10 cellular contexts compared by ENCODE assay signal in genomic region chr20:22584630-22584921, GRCh38. TPM values are rescaled to one million over a fixed set of nuclear protein-coding genes. Genes with fewer than 3 reads are reported as not detected.
DNase-seq lines count a peak whose midpoint lies in the region; ATAC-seq and TF ChIP-seq lines count a peak whose summit lies in the region.
"Had no signal": no experiment of that assay in that cellular context is flagged by ENCODE, and none has a peak within 500 bp of the region (broad histone marks: within the 10 kb centered on the region; RNA-seq: fewer than 3 reads in every experiment).

No MANE protein-coding gene starts in this region.

- H3K4me3 ChIP-seq in mesendoderm (ENCODE audit: low read length) = no peak overlapping the region
- H3K4me3 ChIP-seq: skin epidermis had no signal

- peaks cover 12% of the 10 kb centered on the region for H3K27me3 Mint-ChIP-seq in MCF 10A (ENCODE audit: insufficient read depth, unreplicated experiment)

- no peaks in the 10 kb centered on the region for H3K4me1 Mint-ChIP-seq in MCF 10A (ENCODE audit: insufficient read depth, unreplicated experiment)
- H3K4me1 Mint-ChIP-seq in stimulated activated effector memory CD8-positive, alpha-beta T cell treated with anti-CD3 and anti-CD28 coated beads, Interleukin-12 subunit alpha, Interleukin-12 subunit beta, amount 100 ng/mL, for 72 hours = no peaks in the 10 kb centered on the region

- H3K36me3 ChIP-seq in mesendoderm (ENCODE audit: control insufficient read depth, insufficient read depth, low read length) = no peaks in the 10 kb centered on the region

- H3K27ac Mint-ChIP-seq in MCF 10A (ENCODE audit: low read depth, unreplicated experiment) = no peak overlapping the region
- H3K27ac Mint-ChIP-seq in stimulated activated effector memory CD8-positive, alpha-beta T cell treated with anti-CD3 and anti-CD28 coated beads, Interleukin-12 subunit alpha, Interleukin-12 subunit beta, amount 100 ng/mL, for 72 hours = no peak overlapping the region

- no peak overlapping the region for H3K23ac ChIP-seq in mesendoderm (ENCODE audit: low read length)

- peaks cover 61% of the 10 kb centered on the region for H3K27me3 ChIP-seq in mesendoderm (ENCODE audit: insufficient read depth, low read length, poor library complexity)

- H4K8ac ChIP-seq in mesendoderm (ENCODE audit: low read depth, low read length) = no peak overlapping the region

- no peak for TF ChIP-seq CTCF in MCF 10A (IDR thresholded peaks at IDR 0.05; ENCODE audit: unreplicated experiment)

- no peak overlapping the region for H3K9ac ChIP-seq in mesendoderm (ENCODE audit: low read length)

- no peak overlapping the region for H3K27ac ChIP-seq in mesendoderm (ENCODE audit: low read depth, low read length)
- H3K27ac ChIP-seq: skin epidermis had no signal

- H3K36me3 Mint-ChIP-seq in MCF 10A (ENCODE audit: insufficient read depth, unreplicated experiment) = no peaks in the 10 kb centered on the region
- H3K36me3 Mint-ChIP-seq in stimulated activated effector memory CD8-positive, alpha-beta T cell treated with anti-CD3 and anti-CD28 coated beads, Interleukin-12 subunit alpha, Interleukin-12 subunit beta, amount 100 ng/mL, for 72 hours = no peaks in the 10 kb centered on the region

- DNase-seq in DMS153 treated with DMSO at 0.1 percent for 48 hours (lab: John Stamatoyannopoulos, UW; ENCODE audit: unreplicated experiment) (peak; percentile 92), NCI-H2081 (lab: John Stamatoyannopoulos, UW) (peak; percentile 96 to 97), MCF 10A (ENCODE audit: unreplicated experiment) (peak; percentile 16), mesendoderm (peak; percentile 84), nucleus accumbens (lab: John Stamatoyannopoulos, UW) (no peak)
- DNase-seq in stimulated activated effector memory CD8-positive, alpha-beta T cell treated with anti-CD3 and anti-CD28 coated beads, Interleukin-12 subunit alpha, Interleukin-12 subunit beta, amount 100 ng/mL, for 72 hours (ENCODE audit: low spot score in 2 of 2) = no peak
- DNase-seq: foreskin melanocyte had no signal

- ATAC-seq in GM19328 (IDR thresholded peaks at IDR 0.05; ENCODE audit: unreplicated experiment) (no peak), HG03139 (IDR thresholded peaks at IDR 0.05; ENCODE audit: unreplicated experiment) (no peak)
- ATAC-seq in stimulated activated effector memory CD8-positive, alpha-beta T cell treated with anti-CD3 and anti-CD28 coated beads, Interleukin-12 subunit alpha, Interleukin-12 subunit beta, amount 100 ng/mL, for 72 hours = no peak

- no peaks in the 10 kb centered on the region for H3K79me1 ChIP-seq in mesendoderm (ENCODE audit: low read length)

- peak overlapping the region; percentile 70 for H3K4me3 Mint-ChIP-seq in MCF 10A (ENCODE audit: unreplicated experiment)
- H3K4me3 Mint-ChIP-seq in stimulated activated effector memory CD8-positive, alpha-beta T cell treated with anti-CD3 and anti-CD28 coated beads, Interleukin-12 subunit alpha, Interleukin-12 subunit beta, amount 100 ng/mL, for 72 hours = no peak overlapping the region

- no TSS peak for BruUV-seq in MCF 10A (replicated peaks; lab: Mats Ljungman, UMichigan)

- H3K4ac ChIP-seq in mesendoderm (ENCODE audit: low read depth, low read length) = no peak overlapping the region

- intact Hi-C loops in MCF 10A (cut with micrococcal nuclease) = loop anchor here (1.0 to 2.0 kb wide), 2 partner anchors 131 to 194 kb away; no protein-coding TSS in a partner anchor

- H2AK5ac ChIP-seq in mesendoderm (ENCODE audit: low read length) = no peak overlapping the region

- H4K5ac ChIP-seq in mesendoderm (ENCODE audit: low read length) = no peak overlapping the region

- no peaks in the 10 kb centered on the region for H3K9me3 Mint-ChIP-seq in MCF 10A (ENCODE audit: unreplicated experiment)
- H3K9me3 Mint-ChIP-seq in stimulated activated effector memory CD8-positive, alpha-beta T cell treated with anti-CD3 and anti-CD28 coated beads, Interleukin-12 subunit alpha, Interleukin-12 subunit beta, amount 100 ng/mL, for 72 hours = peaks cover 6% of the 10 kb centered on the region

- H3K56ac ChIP-seq in mesendoderm (ENCODE audit: low read length) = peak overlapping the region; percentile 58

- no peaks in the 10 kb centered on the region for H3K4me1 ChIP-seq in mesendoderm (ENCODE audit: control insufficient read depth, low read depth, low read length)

- WGBS in mesendoderm (ENCODE audit: extremely low coverage, insufficient coverage, low lambda C conversion rate) = no CpG with 5 or more reads among the region's 25 CpGs

- H3K79me2 ChIP-seq in mesendoderm (ENCODE audit: control insufficient read depth, insufficient read depth, low read length) = no peaks in the 10 kb centered on the region

- no peak overlapping the region for H2BK120ac ChIP-seq in mesendoderm (ENCODE audit: low read depth, low read length)

- H3K4me2 ChIP-seq in mesendoderm (ENCODE audit: low read length) = no peak overlapping the region

- H2BK15ac ChIP-seq in mesendoderm (replicated peaks; ENCODE audit: low read depth) = no peak overlapping the region

- POLR2A ChIA-PET in MCF 10A (lab: Yijun Ruan, JAX) = interaction anchor here (0.8 kb wide), 1 partner anchor 13 kb away, joined by 4 read pairs; no protein-coding TSS in a partner anchor

- no peak overlapping the region for H2BK5ac ChIP-seq in mesendoderm (ENCODE audit: low read length)

- CTCF ChIA-PET in MCF 10A (lab: Yijun Ruan, JAX) = no interaction called here

- no peak overlapping the region for H3K18ac ChIP-seq in mesendoderm (ENCODE audit: low read length)

RNA-seq across cellular contexts. Expression of gene FOXA2, which starts 0.2 kb away (rescaled TPM):
- total RNA-seq in MCF 10A (2022) = 1.1 and 1.4 TPM in 2 replicates
- polyA plus RNA-seq in mesendoderm (2013, experiment 1 of 2) = 5.9 TPM
- polyA plus RNA-seq in mesendoderm (2013, experiment 2 of 2) = 5.6 TPM

Comparison
In these comparisons a context has a peak if more than half of its experiments do, and no peak if none do; other contexts are left out.
1. DNase-seq: peak in DMS153 treated with DMSO at 0.1 percent for 48 hours (single experiment), NCI-H2081 (2 of 2), MCF 10A (single experiment) and mesendoderm (single experiment); none in nucleus accumbens (0 of 56) and stimulated activated effector memory CD8-positive, alpha-beta T cell treated with anti-CD3 and anti-CD28 coated beads, Interleukin-12 subunit alpha, Interleukin-12 subunit beta, amount 100 ng/mL, for 72 hours (0 of 2).